In the genomic region with DNA sequence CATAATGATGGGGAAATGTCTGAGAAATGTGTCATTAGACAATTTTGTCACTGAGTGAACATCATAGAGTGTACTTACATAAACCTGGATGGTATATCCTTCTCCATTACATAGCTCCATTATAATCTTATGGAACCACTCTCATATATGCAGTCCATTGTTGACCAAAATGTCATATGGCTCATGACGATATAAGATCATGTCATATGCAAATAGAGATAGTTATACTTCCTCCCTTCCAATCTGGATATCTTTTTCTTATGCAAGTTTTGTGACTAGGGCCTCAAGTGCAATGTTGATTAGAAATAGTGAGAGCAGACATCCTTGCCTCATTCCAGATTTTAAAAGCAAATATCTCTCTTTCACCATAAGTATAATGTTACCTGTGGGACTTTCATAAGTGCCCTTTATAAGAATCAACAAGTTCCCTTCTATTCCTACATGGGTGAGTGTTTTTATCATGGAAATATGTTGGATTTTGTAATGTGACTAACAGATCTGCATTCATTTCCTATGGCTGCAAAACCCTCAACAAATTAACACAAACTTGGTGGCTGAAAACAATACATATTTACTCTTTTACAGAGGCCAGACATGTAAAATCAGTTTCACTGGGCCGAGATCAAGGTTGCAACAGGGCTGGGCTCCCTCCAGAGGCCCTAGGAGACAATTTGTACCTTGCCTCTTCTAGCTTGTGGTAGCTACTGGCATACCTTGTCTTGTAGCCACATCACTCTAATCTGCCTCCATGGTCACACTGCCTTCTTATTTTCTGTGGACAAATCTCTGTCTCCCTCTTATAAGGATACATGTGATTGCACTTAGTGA, we compare ENCODE assay signal across 1 cellular context.
TF ChIP-seq lines count a peak whose summit lies in the region.

No MANE protein-coding gene starts in this region.

TF ChIP-seq in K562, 482 proteins besides CTCF, POLR2A, EP300 and RAD21 (continued from another document):
- TF ChIP-seq, protein P1, sequence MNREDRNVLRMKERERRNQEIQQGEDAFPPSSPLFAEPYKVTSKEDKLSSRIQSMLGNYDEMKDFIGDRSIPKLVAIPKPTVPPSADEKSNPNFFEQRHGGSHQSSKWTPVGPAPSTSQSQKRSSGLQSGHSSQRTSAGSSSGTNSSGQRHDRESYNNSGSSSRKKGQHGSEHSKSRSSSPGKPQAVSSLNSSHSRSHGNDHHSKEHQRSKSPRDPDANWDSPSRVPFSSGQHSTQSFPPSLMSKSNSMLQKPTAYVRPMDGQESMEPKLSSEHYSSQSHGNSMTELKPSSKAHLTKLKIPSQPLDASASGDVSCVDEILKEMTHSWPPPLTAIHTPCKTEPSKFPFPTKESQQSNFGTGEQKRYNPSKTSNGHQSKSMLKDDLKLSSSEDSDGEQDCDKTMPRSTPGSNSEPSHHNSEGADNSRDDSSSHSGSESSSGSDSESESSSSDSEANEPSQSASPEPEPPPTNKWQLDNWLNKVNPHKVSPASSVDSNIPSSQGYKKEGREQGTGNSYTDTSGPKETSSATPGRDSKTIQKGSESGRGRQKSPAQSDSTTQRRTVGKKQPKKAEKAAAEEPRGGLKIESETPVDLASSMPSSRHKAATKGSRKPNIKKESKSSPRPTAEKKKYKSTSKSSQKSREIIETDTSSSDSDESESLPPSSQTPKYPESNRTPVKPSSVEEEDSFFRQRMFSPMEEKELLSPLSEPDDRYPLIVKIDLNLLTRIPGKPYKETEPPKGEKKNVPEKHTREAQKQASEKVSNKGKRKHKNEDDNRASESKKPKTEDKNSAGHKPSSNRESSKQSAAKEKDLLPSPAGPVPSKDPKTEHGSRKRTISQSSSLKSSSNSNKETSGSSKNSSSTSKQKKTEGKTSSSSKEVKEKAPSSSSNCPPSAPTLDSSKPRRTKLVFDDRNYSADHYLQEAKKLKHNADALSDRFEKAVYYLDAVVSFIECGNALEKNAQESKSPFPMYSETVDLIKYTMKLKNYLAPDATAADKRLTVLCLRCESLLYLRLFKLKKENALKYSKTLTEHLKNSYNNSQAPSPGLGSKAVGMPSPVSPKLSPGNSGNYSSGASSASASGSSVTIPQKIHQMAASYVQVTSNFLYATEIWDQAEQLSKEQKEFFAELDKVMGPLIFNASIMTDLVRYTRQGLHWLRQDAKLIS (CRISPR knock-in tag; IDR thresholded peaks at IDR 0.05) = no peak
- no peak for TF ChIP-seq SMAD4 (CRISPR knock-in tag; conservative IDR thresholded peaks at IDR 0.05)
- TF ChIP-seq ZC3H8 (IDR thresholded peaks at IDR 0.05) = peak; percentile 96
- TF ChIP-seq CSDE1 (IDR thresholded peaks at IDR 0.05) = peak in 1 of 2 experiments; percentile 69; a peak in 2 of 4 replicates
- TF ChIP-seq DACH1 (IDR thresholded peaks at IDR 0.05; ENCODE audit: partially characterized antibody) = no peak
- TF ChIP-seq LEF1 (IDR thresholded peaks at IDR 0.05) = no peak
- TF ChIP-seq, protein P2, sequence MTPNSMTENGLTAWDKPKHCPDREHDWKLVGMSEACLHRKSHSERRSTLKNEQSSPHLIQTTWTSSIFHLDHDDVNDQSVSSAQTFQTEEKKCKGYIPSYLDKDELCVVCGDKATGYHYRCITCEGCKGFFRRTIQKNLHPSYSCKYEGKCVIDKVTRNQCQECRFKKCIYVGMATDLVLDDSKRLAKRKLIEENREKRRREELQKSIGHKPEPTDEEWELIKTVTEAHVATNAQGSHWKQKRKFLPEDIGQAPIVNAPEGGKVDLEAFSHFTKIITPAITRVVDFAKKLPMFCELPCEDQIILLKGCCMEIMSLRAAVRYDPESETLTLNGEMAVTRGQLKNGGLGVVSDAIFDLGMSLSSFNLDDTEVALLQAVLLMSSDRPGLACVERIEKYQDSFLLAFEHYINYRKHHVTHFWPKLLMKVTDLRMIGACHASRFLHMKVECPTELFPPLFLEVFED (CRISPR knock-in tag; conservative IDR thresholded peaks at IDR 0.05) = peak; percentile 80; the same call in 1 of the 2 replicates
- TF ChIP-seq ZC3H4 (CRISPR knock-in tag; IDR thresholded peaks at IDR 0.05; ENCODE audit: borderline replicate concordance) = peak; percentile 81
- TF ChIP-seq NFE2L1 (tag; IDR thresholded peaks at IDR 0.05; ENCODE audit: borderline replicate concordance, low read depth) = no peak
- no peak for TF ChIP-seq BHLHE40 (IDR thresholded peaks at IDR 0.05; ENCODE audit: low read length)
- peak; percentile 54 for TF ChIP-seq FOSL1 (tag; conservative IDR thresholded peaks at IDR 0.05)
- no peak for TF ChIP-seq JUN (IDR thresholded peaks at IDR 0.05; ENCODE audit: borderline replicate concordance, low read depth, low read length)
- TF ChIP-seq JUN (CRISPR knock-in tag; IDR thresholded peaks at IDR 0.05; ENCODE audit: borderline replicate concordance) = no peak
- TF ChIP-seq ATF7 (IDR thresholded peaks at IDR 0.05) = peak; percentile 30; the same call in 1 of the 2 replicates
- no peak for TF ChIP-seq ZKSCAN1 (IDR thresholded peaks at IDR 0.05; ENCODE audit: low read depth, low read length)
- no peak for TF ChIP-seq KLF16 (IDR thresholded peaks at IDR 0.05)
- TF ChIP-seq MIER1 (IDR thresholded peaks at IDR 0.05; ENCODE audit: low read depth) = no peak
- peak; percentile 74 for TF ChIP-seq TAF9B (IDR thresholded peaks at IDR 0.05; ENCODE audit: partially characterized antibody)
- TF ChIP-seq NONO (IDR thresholded peaks at IDR 0.05; ENCODE audit: low read depth in 2 of 2, low read length in 1 of 2) = peak in 1 of 2 experiments; percentile 39; a peak in 1 of 4 replicates
- TF ChIP-seq KLF1 (tag; IDR thresholded peaks at IDR 0.05) = no peak
- TF ChIP-seq MBD2 (IDR thresholded peaks at IDR 0.05; ENCODE audit: borderline replicate concordance, low read depth) = 0 out of 2 replicates have a peak, but pooled peaks have one; percentile 44
- TF ChIP-seq TAL1 (IDR thresholded peaks at IDR 0.05) = peak; percentile 81
- TF ChIP-seq TRIM24 (IDR thresholded peaks at IDR 0.05) = peak; percentile 51 to 66; a peak in 3 of 4 replicates
- peak; percentile 73 for TF ChIP-seq TCF3 (CRISPR knock-in tag; IDR thresholded peaks at IDR 0.05)
- no peak for TF ChIP-seq NCOA6 (IDR thresholded peaks at IDR 0.05)
- TF ChIP-seq POLR3G (IDR thresholded peaks at IDR 0.05; ENCODE audit: extremely low read depth, insufficient read length, insufficient replicate concordance) = no peak
- TF ChIP-seq, protein P3, sequence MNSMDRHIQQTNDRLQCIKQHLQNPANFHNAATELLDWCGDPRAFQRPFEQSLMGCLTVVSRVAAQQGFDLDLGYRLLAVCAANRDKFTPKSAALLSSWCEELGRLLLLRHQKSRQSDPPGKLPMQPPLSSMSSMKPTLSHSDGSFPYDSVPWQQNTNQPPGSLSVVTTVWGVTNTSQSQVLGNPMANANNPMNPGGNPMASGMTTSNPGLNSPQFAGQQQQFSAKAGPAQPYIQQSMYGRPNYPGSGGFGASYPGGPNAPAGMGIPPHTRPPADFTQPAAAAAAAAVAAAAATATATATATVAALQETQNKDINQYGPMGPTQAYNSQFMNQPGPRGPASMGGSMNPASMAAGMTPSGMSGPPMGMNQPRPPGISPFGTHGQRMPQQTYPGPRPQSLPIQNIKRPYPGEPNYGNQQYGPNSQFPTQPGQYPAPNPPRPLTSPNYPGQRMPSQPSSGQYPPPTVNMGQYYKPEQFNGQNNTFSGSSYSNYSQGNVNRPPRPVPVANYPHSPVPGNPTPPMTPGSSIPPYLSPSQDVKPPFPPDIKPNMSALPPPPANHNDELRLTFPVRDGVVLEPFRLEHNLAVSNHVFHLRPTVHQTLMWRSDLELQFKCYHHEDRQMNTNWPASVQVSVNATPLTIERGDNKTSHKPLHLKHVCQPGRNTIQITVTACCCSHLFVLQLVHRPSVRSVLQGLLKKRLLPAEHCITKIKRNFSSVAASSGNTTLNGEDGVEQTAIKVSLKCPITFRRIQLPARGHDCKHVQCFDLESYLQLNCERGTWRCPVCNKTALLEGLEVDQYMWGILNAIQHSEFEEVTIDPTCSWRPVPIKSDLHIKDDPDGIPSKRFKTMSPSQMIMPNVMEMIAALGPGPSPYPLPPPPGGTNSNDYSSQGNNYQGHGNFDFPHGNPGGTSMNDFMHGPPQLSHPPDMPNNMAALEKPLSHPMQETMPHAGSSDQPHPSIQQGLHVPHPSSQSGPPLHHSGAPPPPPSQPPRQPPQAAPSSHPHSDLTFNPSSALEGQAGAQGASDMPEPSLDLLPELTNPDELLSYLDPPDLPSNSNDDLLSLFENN (IDR thresholded peaks at IDR 0.05; ENCODE audit: low read depth in 2 of 2, low read length in 2 of 2) = peak in 1 of 2 experiments; percentile 88; a peak in 2 of 4 replicates
- TF ChIP-seq, protein P4, sequence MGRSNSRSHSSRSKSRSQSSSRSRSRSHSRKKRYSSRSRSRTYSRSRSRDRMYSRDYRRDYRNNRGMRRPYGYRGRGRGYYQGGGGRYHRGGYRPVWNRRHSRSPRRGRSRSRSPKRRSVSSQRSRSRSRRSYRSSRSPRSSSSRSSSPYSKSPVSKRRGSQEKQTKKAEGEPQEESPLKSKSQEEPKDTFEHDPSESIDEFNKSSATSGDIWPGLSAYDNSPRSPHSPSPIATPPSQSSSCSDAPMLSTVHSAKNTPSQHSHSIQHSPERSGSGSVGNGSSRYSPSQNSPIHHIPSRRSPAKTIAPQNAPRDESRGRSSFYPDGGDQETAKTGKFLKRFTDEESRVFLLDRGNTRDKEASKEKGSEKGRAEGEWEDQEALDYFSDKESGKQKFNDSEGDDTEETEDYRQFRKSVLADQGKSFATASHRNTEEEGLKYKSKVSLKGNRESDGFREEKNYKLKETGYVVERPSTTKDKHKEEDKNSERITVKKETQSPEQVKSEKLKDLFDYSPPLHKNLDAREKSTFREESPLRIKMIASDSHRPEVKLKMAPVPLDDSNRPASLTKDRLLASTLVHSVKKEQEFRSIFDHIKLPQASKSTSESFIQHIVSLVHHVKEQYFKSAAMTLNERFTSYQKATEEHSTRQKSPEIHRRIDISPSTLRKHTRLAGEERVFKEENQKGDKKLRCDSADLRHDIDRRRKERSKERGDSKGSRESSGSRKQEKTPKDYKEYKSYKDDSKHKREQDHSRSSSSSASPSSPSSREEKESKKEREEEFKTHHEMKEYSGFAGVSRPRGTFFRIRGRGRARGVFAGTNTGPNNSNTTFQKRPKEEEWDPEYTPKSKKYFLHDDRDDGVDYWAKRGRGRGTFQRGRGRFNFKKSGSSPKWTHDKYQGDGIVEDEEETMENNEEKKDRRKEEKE (IDR thresholded peaks at IDR 0.05; ENCODE audit: borderline replicate concordance in 1 of 2, control insufficient read depth in 1 of 2, low read depth in 2 of 2, low read length in 1 of 2) = peak in 1 of 2 experiments; percentile 98; a peak in 2 of 4 replicates
- TF ChIP-seq, protein P5, sequence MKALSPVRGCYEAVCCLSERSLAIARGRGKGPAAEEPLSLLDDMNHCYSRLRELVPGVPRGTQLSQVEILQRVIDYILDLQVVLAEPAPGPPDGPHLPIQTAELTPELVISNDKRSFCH (CRISPR knock-in tag; IDR thresholded peaks at IDR 0.05) = no peak
- TF ChIP-seq, protein P5 (tag; IDR thresholded peaks at IDR 0.05) = 0 out of 2 replicates have a peak, but pooled peaks have one; percentile 17
- TF ChIP-seq ZNF717 (CRISPR knock-in tag; IDR thresholded peaks at IDR 0.05) = no peak
- TF ChIP-seq, protein P6, sequence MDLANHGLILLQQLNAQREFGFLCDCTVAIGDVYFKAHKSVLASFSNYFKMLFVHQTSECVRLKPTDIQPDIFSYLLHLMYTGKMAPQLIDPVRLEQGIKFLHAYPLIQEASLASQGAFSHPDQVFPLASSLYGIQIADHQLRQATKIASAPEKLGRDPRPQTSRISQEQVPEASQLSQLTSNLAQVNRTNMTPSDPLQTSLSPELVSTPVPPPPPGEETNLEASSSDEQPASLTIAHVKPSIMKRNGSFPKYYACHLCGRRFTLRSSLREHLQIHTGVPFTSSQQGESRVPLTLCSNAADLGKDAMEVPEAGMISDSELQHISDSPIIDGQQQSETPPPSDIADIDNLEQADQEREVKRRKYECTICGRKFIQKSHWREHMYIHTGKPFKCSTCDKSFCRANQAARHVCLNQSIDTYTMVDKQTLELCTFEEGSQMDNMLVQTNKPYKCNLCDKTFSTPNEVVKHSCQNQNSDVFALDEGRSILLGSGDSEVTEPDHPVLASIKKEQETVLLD (IDR thresholded peaks at IDR 0.05) = no peak
- TF ChIP-seq FOXA3 (CRISPR knock-in tag; conservative IDR thresholded peaks at IDR 0.05 in 1 of 2, IDR thresholded peaks at IDR 0.05 in 1 of 2) = peak in 1 of 2 experiments; percentile 76; a peak in 3 of 4 replicates
- no peak for TF ChIP-seq PHB (CRISPR knock-in tag; IDR thresholded peaks at IDR 0.05)
- no peak for TF ChIP-seq HMG20B (CRISPR knock-in tag; IDR thresholded peaks at IDR 0.05)
- no peak for TF ChIP-seq ZNF274 (IDR thresholded peaks at IDR 0.05; ENCODE audit: borderline replicate concordance, low read depth, low read length)
- TF ChIP-seq, protein P7, sequence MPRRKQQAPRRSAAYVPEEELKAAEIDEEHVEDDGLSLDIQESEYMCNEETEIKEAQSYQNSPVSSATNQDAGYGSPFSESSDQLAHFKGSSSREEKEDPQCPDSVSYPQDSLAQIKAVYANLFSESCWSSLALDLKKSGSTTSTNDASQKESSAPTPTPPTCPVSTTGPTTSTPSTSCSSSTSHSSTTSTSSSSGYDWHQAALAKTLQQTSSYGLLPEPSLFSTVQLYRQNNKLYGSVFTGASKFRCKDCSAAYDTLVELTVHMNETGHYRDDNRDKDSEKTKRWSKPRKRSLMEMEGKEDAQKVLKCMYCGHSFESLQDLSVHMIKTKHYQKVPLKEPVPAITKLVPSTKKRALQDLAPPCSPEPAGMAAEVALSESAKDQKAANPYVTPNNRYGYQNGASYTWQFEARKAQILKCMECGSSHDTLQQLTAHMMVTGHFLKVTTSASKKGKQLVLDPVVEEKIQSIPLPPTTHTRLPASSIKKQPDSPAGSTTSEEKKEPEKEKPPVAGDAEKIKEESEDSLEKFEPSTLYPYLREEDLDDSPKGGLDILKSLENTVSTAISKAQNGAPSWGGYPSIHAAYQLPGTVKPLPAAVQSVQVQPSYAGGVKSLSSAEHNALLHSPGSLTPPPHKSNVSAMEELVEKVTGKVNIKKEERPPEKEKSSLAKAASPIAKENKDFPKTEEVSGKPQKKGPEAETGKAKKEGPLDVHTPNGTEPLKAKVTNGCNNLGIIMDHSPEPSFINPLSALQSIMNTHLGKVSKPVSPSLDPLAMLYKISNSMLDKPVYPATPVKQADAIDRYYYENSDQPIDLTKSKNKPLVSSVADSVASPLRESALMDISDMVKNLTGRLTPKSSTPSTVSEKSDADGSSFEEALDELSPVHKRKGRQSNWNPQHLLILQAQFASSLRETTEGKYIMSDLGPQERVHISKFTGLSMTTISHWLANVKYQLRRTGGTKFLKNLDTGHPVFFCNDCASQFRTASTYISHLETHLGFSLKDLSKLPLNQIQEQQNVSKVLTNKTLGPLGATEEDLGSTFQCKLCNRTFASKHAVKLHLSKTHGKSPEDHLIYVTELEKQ (CRISPR knock-in tag; IDR thresholded peaks at IDR 0.05) = no peak
- no peak for TF ChIP-seq ZNF699 (CRISPR knock-in tag; IDR thresholded peaks at IDR 0.05; ENCODE audit: insufficient replicate concordance)
- TF ChIP-seq CBFA2T3 (IDR thresholded peaks at IDR 0.05) = peak; percentile 76
- no peak; the same call in 1 of the 2 replicates for TF ChIP-seq TARDBP (IDR thresholded peaks at IDR 0.05)
- TF ChIP-seq MTA3 (IDR thresholded peaks at IDR 0.05; ENCODE audit: borderline replicate concordance) = peak; percentile 64; the same call in 1 of the 2 replicates
- no peak for TF ChIP-seq TFAM (CRISPR knock-in tag; conservative IDR thresholded peaks at IDR 0.05)
- peak; percentile 78 for TF ChIP-seq POLR2G (IDR thresholded peaks at IDR 0.05; ENCODE audit: low read depth, low read length)
- no peak for TF ChIP-seq NR3C1 (CRISPR knock-in tag; IDR thresholded peaks at IDR 0.05)
